Comparison of ENCODE assay signal across 1 cellular context in the genomic region with DNA sequence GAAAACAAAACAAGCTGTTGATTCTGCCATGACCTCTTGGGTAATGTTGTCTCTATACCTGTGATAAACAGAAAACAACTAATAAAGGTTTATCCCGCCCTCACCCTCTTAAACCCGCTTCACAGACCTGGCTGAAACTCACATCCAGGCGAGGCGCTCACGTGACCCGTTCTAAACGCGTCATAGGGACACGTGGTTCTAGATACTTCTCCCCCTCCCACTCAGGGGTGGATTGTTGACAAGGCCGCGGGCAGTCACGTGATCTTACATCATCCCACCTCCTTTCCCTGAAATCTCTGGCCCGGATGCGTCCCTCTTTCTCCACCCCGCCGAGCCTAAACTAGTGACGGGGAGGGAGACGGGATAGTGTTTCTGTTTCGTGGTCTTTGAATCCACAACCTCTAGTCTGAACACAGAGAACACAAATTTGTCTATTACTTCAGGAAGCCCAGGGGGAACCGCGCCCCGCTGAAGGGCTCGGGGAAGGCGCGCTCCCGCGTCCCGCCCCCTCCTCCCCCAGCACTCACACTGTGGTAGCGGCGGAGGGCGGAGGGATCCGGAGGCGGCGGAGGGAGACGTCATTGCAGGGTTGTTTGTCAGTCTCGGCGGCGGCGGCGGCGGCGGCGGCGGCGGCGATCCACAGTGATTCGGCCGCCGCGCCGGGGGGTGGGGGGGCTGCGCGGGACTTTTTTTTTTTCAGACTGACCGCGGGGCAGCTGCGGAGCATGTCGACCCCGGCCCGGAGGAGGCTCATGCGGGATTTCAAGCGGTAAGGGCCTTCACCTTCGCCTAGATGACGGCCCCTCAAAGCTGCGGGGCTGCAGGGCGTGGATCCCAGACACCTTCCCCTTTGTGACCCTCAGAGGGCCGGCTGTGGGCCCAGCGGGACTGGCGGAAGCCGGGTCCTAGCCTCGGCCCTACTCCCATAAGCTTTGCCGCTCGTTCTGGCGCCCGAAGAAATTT.
A peak's percentile ranks its signal among the peaks of the same experiment; 100 is the strongest.
TF ChIP-seq lines count a peak whose summit lies in the region.

A gene (plus strand): TSS at position 699 of the 963 bp plus-strand sequence. CDS start 27 bp downstream, at position 726.

TF ChIP-seq in neural cell, 6 proteins besides CTCF, POLR2A, EP300 and RAD21 (continued from another document):
- TF ChIP-seq, protein P1, sequence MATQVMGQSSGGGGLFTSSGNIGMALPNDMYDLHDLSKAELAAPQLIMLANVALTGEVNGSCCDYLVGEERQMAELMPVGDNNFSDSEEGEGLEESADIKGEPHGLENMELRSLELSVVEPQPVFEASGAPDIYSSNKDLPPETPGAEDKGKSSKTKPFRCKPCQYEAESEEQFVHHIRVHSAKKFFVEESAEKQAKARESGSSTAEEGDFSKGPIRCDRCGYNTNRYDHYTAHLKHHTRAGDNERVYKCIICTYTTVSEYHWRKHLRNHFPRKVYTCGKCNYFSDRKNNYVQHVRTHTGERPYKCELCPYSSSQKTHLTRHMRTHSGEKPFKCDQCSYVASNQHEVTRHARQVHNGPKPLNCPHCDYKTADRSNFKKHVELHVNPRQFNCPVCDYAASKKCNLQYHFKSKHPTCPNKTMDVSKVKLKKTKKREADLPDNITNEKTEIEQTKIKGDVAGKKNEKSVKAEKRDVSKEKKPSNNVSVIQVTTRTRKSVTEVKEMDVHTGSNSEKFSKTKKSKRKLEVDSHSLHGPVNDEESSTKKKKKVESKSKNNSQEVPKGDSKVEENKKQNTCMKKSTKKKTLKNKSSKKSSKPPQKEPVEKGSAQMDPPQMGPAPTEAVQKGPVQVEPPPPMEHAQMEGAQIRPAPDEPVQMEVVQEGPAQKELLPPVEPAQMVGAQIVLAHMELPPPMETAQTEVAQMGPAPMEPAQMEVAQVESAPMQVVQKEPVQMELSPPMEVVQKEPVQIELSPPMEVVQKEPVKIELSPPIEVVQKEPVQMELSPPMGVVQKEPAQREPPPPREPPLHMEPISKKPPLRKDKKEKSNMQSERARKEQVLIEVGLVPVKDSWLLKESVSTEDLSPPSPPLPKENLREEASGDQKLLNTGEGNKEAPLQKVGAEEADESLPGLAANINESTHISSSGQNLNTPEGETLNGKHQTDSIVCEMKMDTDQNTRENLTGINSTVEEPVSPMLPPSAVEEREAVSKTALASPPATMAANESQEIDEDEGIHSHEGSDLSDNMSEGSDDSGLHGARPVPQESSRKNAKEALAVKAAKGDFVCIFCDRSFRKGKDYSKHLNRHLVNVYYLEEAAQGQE (IDR thresholded peaks at IDR 0.05; ENCODE audit: borderline replicate concordance) = peak; percentile 92
- peak; percentile 96 for TF ChIP-seq TAF1 (IDR thresholded peaks at IDR 0.05; ENCODE audit: low read depth)
- TF ChIP-seq MXI1 (conservative IDR thresholded peaks at IDR 0.05; ENCODE audit: poor library complexity, severe bottlenecking) = peak; percentile 63
